In the genomic region with DNA sequence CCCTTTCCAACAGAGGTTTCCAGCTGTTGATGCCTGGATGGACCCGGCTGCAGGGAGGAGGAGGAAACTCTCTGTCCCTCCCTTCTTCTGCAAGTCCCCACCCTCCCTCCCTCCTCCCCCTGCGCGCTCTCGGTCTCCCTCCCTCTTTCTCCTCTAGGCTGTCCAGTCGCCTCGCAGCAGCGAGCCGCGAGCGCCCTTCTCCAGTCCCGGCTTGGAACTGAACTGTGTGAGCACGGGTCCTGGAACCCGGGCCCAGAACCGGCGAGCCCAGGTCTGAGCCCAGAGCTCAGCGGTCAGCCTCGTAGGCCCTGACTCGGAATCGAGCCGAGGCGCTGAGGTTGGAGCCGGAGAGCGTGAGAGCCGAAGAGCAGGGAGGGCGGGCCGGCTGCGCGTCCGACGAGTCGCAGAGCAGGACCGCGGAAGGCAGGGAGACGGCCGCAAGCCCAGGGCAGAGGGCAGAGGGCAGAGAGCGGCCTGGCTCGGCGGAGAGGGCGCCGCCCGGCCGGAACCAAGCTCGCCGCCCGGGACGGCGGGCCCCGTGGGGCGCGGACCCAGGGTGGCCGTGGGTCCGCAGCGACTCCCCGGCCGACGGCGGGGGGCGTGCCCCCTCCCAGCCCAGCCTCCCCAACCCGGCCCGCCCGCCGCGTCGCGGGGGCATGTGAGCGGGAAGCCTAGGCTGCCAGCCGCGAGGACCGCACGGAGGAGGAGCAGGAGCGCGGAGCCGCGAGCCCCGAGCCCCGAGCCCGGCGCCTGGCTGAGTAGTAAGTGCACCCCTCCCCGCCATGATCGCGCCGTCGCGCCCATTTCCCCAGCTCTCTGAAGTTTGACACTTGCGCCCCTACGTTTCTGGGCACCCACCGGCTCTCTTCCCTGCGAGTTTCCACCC, we compare ENCODE assay signal across 8 cellular contexts. TPM values are rescaled to one million over a fixed set of nuclear protein-coding genes. Genes with fewer than 3 reads are reported as not detected.
A peak's percentile ranks its signal among the peaks of the same experiment; 100 is the strongest.
DNase-seq lines count a peak whose midpoint lies in the region; ATAC-seq, FAIRE-seq and TF ChIP-seq lines count a peak whose summit lies in the region.

Gene SOX13, plus strand, starts transcription at position 165 of the 886 bp plus-strand sequence. CDS start 39,801 bp downstream, outside the sequence.

- BruUV-seq in PC-9 (replicated peaks; lab: Mats Ljungman, UMichigan): no TSS peak

- TF ChIP-seq POLR2A in GM12891 (IDR thresholded peaks at IDR 0.05; ENCODE audit: low read depth, low read length): no peak

- H3K4me1 Mint-ChIP-seq in astrocyte (ENCODE audit: low read depth, unreplicated experiment): peaks cover 5% of the 10 kb centered on the region

- H3K79me2 ChIP-seq in PC-9 (ENCODE audit: low read depth) (peaks cover 52% of the 10 kb centered on the region), astrocyte (ENCODE audit: insufficient read depth, low read length) (peaks cover 10% of the 10 kb centered on the region)

- DNase-seq in C1 segment of cervical spinal cord (lab: John Stamatoyannopoulos, UW) (peak in 12 of 14 donors; percentile 60 to 87 (median 79)), HTR-8/SVneo (ENCODE audit: insufficient read length, low spot score) (peak; percentile 89), PC-9 (peak; percentile 63 to 83), astrocyte (ENCODE audit: low read depth) (peak; percentile 82), heart right ventricle (peak; percentile 86 to 90), nucleus accumbens (lab: John Stamatoyannopoulos, UW) (peak in 53 of 56 donors; percentile 33 to 91 (median 82)), GM12891 (ENCODE audit: insufficient read length, low spot score) (no peak)

- H2AFZ ChIP-seq in PC-9 (peak within 1 kb of the TSS; percentile 90), astrocyte (ENCODE audit: low read depth, low read length) (peak within 1 kb of the TSS; percentile 92)

- TF ChIP-seq CTCF in PC-9 (conservative IDR thresholded peaks at IDR 0.05) (peak; percentile 48), astrocyte (IDR thresholded peaks at IDR 0.05; ENCODE audit: insufficient read depth, low read depth, low read length) (no peak), heart right ventricle (IDR thresholded peaks at IDR 0.05) (peak in 5 of 9 donors; percentile 19 to 48 (median 33))

- H3K27ac Mint-ChIP-seq in astrocyte (ENCODE audit: unreplicated experiment): peak within 1 kb of the TSS; percentile 83

- H3K36me3 ChIP-seq in PC-9 (ENCODE audit: low read depth) (no peaks in the 10 kb centered on the region), astrocyte (ENCODE audit: insufficient read depth, low read length) (no peaks in the 10 kb centered on the region), heart right ventricle (no peaks in the 10 kb centered on the region)

- H3K9me2 ChIP-seq in PC-9 (ENCODE audit: insufficient read depth): no peaks in the 10 kb centered on the region

- H3K27me3 ChIP-seq in PC-9 (ENCODE audit: insufficient read depth, low read depth) (no peaks in the 10 kb centered on the region), astrocyte (ENCODE audit: insufficient read depth, low read length) (peaks cover 4% of the 10 kb centered on the region), heart right ventricle (peaks cover 0 to 59% (median 0%) of the 10 kb centered on the region in 7 donors)

- peak; percentile 82 to 87 (median 84) for ATAC-seq in heart right ventricle
- no peak for ATAC-seq in HG03565 (IDR thresholded peaks at IDR 0.05; ENCODE audit: unreplicated experiment)

- H3K36me3 Mint-ChIP-seq in astrocyte (ENCODE audit: low read depth, unreplicated experiment): no peaks in the 10 kb centered on the region

- intact Hi-C loops in PC-9 (cut with micrococcal nuclease; ENCODE audit: unreplicated experiment): loop anchor here (1.0 to 10.0 kb wide), 4 partner anchors 186 to 422 kb away; partner anchors contain the start of genes PIK3C2B and SNRPE
- intact Hi-C loops in heart right ventricle (cut with DNase I): loop anchor here in 7 of 10 donors (5.0 to 10.0 kb wide), 3 partner anchors 34 to 201 kb away; no protein-coding TSS in a partner anchor

- peaks cover 7% of the 10 kb centered on the region for H3K9me3 Mint-ChIP-seq in astrocyte (ENCODE audit: unreplicated experiment)

- peaks cover 8% of the 10 kb centered on the region for H3K27me3 Mint-ChIP-seq in astrocyte (ENCODE audit: low read depth, unreplicated experiment)

- POLR2A ChIA-PET in PC-9 (lab: Charles Lee; ENCODE audit: unreplicated experiment): interaction anchor here (0.6 to 0.7 kb wide), 5 partner anchors 11 to 741 kb away, joined by 3 to 4 read pairs (median 3); no protein-coding TSS in a partner anchor

- H4K20me1 ChIP-seq in PC-9 (ENCODE audit: insufficient read depth) (peaks cover 30% of the 10 kb centered on the region), astrocyte (ENCODE audit: insufficient read depth, low read length) (peaks cover 11% of the 10 kb centered on the region)

- CTCF ChIA-PET in PC-9 (lab: Charles Lee): interaction anchor here (0.7 to 1.1 kb wide), 2 partner anchors 202 kb away, joined by 5 to 14 read pairs; no protein-coding TSS in a partner anchor

- FAIRE-seq in HTR-8/SVneo (lab: Jason Lieb, UNC): peak; percentile 40
- FAIRE-seq in astrocyte (lab: Jason Lieb, UNC): no peak
- FAIRE-seq in GM12891 (lab: Jason Lieb, UNC): no peak

- H3K4me3 Mint-ChIP-seq in astrocyte (ENCODE audit: unreplicated experiment): peak within 1 kb of the TSS; percentile 98

- no peaks in the 10 kb centered on the region for H3K9me3 ChIP-seq in PC-9 (ENCODE audit: insufficient read depth, low read depth)
- no peaks in the 10 kb centered on the region for H3K9me3 ChIP-seq in astrocyte (ENCODE audit: insufficient read depth, low read depth, low read length)
- no peaks in the 10 kb centered on the region for H3K9me3 ChIP-seq in heart right ventricle

- peaks cover 12% of the 10 kb centered on the region; the same call in 1 of the 2 replicates for H3F3A ChIP-seq in PC-9 (ENCODE audit: insufficient read depth, low read depth)

- WGBS in heart right ventricle, 2 donors: 0% methylated on average over 74 to 88 of the region's 88 CpGs

- peak within 1 kb of the TSS; percentile 96 for H3K4me3 ChIP-seq in PC-9
- peak within 1 kb of the TSS; percentile 79 for H3K4me3 ChIP-seq in astrocyte (ENCODE audit: insufficient read depth, low read depth, low read length)
- H3K4me3 ChIP-seq in heart right ventricle: peak within 1 kb of the TSS; percentile 34 to 90 (median 83)

- H3K4me1 ChIP-seq in PC-9 (replicated peaks; ENCODE audit: insufficient read depth) (peaks cover 30% of the 10 kb centered on the region), astrocyte (ENCODE audit: insufficient read depth, low read length) (peaks cover 3% of the 10 kb centered on the region), heart right ventricle (peaks cover 0 to 42% (median 35%) of the 10 kb centered on the region in 9 donors)

- H3K27ac ChIP-seq in PC-9 (peak within 1 kb of the TSS; percentile 52), astrocyte (ENCODE audit: low read depth, low read length) (peak within 1 kb of the TSS; percentile 36), heart right ventricle (peak within 1 kb of the TSS; percentile 75 to 95 (median 86))

- H3K4me2 ChIP-seq in PC-9 (peak within 1 kb of the TSS; percentile 96), astrocyte (ENCODE audit: low read length) (peak within 1 kb of the TSS; percentile 99)

- peak within 1 kb of the TSS; percentile 74 for H3K9ac ChIP-seq in astrocyte (ENCODE audit: low read length)

TF ChIP-seq in GM12891, 5 proteins besides CTCF, POLR2A, EP300 and RAD21:
- no peak for TF ChIP-seq POLR2AphosphoS5 (IDR thresholded peaks at IDR 0.05; ENCODE audit: low read depth, low read length)
- no peak for TF ChIP-seq TAF1 (IDR thresholded peaks at IDR 0.05; ENCODE audit: low read depth, low read length)
- TF ChIP-seq PAX5 (IDR thresholded peaks at IDR 0.05; ENCODE audit: insufficient read depth, low read length, severe bottlenecking): no peak
- no peak for TF ChIP-seq POU2F2 (IDR thresholded peaks at IDR 0.05; ENCODE audit: low read depth, low read length)
- TF ChIP-seq SPI1 (IDR thresholded peaks at IDR 0.05; ENCODE audit: low read depth, low read length): no peak
TF ChIP-seq in GM12891: peak in this region for 0.

RNA-seq across cellular contexts. Expression of gene SOX13, which starts in this region (rescaled TPM):
- total RNA-seq in PC-9 (2021): 89.9 and 102 TPM in 2 replicates
- total RNA-seq in astrocyte: 9.2 and 12.4 TPM in 2 replicates
- 10 to 100 TPM in 8 of 10 donors, 1 to 10 TPM in 2; 7.3 to 18.6 (median 12.1) TPM for total RNA-seq in heart right ventricle
- 10 to 100 TPM in 1 of 2 donors, 1 to 10 TPM in 1; 8.6 to 14.7 TPM for polyA plus RNA-seq in heart right ventricle
- polyA plus RNA-seq in GM12891 (2012; ENCODE audit: low read depth, missing spikeins): 0.08 TPM
